1 cellular context compared by ENCODE assay signal in the genomic region with DNA sequence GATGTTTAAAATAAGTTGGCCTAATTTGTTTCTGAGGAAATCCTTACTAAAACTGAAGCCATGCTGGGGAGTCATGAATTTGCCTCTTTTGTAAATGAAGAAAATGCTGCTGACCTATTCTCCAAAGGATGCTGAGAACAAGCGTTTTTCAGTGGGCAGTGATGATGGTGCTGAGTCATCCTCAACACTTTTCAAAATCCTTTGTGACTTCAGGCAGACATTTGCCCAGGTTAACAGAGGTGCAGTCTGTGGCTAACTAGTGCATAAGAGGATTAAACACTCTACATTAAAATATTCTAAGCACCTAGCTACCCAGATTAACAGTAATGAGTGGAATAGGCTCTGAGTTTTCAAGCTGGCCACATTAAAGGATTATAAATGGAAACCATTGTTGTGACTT.
TF ChIP-seq lines count a peak whose summit lies in the region.

No MANE protein-coding gene starts in this region.

TF ChIP-seq in GM23338, 12 proteins besides CTCF, POLR2A, EP300 and RAD21 (continued from another document):
- TF ChIP-seq, protein P1, sequence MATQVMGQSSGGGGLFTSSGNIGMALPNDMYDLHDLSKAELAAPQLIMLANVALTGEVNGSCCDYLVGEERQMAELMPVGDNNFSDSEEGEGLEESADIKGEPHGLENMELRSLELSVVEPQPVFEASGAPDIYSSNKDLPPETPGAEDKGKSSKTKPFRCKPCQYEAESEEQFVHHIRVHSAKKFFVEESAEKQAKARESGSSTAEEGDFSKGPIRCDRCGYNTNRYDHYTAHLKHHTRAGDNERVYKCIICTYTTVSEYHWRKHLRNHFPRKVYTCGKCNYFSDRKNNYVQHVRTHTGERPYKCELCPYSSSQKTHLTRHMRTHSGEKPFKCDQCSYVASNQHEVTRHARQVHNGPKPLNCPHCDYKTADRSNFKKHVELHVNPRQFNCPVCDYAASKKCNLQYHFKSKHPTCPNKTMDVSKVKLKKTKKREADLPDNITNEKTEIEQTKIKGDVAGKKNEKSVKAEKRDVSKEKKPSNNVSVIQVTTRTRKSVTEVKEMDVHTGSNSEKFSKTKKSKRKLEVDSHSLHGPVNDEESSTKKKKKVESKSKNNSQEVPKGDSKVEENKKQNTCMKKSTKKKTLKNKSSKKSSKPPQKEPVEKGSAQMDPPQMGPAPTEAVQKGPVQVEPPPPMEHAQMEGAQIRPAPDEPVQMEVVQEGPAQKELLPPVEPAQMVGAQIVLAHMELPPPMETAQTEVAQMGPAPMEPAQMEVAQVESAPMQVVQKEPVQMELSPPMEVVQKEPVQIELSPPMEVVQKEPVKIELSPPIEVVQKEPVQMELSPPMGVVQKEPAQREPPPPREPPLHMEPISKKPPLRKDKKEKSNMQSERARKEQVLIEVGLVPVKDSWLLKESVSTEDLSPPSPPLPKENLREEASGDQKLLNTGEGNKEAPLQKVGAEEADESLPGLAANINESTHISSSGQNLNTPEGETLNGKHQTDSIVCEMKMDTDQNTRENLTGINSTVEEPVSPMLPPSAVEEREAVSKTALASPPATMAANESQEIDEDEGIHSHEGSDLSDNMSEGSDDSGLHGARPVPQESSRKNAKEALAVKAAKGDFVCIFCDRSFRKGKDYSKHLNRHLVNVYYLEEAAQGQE (IDR thresholded peaks at IDR 0.05; ENCODE audit: unreplicated experiment): no peak
